In genomic region chr1:31717341-31717740, GRCh38 we compare ENCODE assay signal across 1 cellular context.
TF ChIP-seq lines count a peak whose summit lies in the region.

No MANE protein-coding gene starts in this region.

TF ChIP-seq in IMR-90, 13 proteins besides CTCF, POLR2A, EP300 and RAD21:
- TF ChIP-seq NFE2L2 (IDR thresholded peaks at IDR 0.05; ENCODE audit: low read depth, low read length) (peak; percentile 59; the same call in 1 of the 2 replicates), CEBPB (IDR thresholded peaks at IDR 0.05; ENCODE audit: low read depth, low read length) (no peak), MAFK (IDR thresholded peaks at IDR 0.05; ENCODE audit: low read depth, low read length) (peak; percentile 63), RFX5 (IDR thresholded peaks at IDR 0.05; ENCODE audit: low read depth, low read length) (no peak)
